ENCODE assay signal across 1 cellular context in the genomic region with DNA sequence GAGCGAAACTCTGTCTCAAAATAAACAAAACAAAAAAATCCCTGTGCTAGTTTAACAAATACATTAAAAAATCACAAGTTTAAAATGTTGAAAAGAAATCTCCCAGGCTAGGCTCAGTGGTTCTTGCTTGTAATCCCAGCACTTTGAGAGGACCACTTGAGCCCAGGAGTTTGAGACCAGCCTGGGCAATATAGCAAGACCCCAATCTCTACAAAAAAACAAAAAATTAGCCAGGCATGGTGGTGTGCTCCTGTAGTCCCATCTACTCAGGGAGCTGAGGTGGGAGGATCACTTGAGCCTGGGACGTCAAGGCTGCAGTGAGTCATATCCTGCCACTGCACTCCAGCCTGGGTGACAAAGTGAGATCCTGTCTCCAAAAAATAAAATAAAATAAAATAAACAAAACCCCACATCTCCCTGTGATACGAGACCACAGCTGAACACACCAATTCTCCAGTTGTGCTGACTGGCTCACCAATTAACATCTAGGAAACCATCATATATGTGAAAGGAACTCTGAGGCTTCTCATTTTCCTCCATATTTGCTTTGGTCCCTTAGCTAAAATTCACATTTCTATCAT.
A peak's percentile ranks its signal among the peaks of the same experiment; 100 is the strongest.
TF ChIP-seq lines count a peak whose summit lies in the region.

No MANE protein-coding gene starts in this region.

TF ChIP-seq in HepG2, 621 proteins besides CTCF, POLR2A, EP300 and RAD21:
- TF ChIP-seq ZNF768 (CRISPR knock-in tag; IDR thresholded peaks at IDR 0.05): no peak
- peak; percentile 26; the same call in 1 of the 2 replicates for TF ChIP-seq POLR2G (IDR thresholded peaks at IDR 0.05; ENCODE audit: low read depth, low read length)
- TF ChIP-seq, protein P1, sequence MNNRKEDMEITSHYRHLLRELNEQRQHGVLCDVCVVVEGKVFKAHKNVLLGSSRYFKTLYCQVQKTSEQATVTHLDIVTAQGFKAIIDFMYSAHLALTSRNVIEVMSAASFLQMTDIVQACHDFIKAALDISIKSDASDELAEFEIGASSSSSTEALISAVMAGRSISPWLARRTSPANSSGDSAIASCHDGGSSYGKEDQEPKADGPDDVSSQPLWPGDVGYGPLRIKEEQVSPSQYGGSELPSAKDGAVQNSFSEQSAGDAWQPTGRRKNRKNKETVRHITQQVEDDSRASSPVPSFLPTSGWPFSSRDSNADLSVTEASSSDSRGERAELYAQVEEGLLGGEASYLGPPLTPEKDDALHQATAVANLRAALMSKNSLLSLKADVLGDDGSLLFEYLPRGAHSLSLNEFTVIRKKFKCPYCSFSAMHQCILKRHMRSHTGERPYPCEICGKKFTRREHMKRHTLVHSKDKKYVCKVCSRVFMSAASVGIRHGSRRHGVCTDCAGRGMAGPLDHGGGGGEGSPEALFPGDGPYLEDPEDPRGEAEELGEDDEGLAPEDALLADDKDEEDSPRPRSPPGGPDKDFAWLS (CRISPR knock-in tag; IDR thresholded peaks at IDR 0.05; ENCODE audit: borderline replicate concordance): no peak
- TF ChIP-seq, protein P2, sequence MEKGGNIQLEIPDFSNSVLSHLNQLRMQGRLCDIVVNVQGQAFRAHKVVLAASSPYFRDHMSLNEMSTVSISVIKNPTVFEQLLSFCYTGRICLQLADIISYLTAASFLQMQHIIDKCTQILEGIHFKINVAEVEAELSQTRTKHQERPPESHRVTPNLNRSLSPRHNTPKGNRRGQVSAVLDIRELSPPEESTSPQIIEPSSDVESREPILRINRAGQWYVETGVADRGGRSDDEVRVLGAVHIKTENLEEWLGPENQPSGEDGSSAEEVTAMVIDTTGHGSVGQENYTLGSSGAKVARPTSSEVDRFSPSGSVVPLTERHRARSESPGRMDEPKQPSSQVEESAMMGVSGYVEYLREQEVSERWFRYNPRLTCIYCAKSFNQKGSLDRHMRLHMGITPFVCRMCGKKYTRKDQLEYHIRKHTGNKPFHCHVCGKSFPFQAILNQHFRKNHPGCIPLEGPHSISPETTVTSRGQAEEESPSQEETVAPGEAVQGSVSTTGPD (CRISPR knock-in tag; IDR thresholded peaks at IDR 0.05): no peak
- TF ChIP-seq HDAC2 (CRISPR knock-in tag; IDR thresholded peaks at IDR 0.05): no peak
- TF ChIP-seq ATF1 (CRISPR knock-in tag; IDR thresholded peaks at IDR 0.05): no peak
- TF ChIP-seq, protein P3, sequence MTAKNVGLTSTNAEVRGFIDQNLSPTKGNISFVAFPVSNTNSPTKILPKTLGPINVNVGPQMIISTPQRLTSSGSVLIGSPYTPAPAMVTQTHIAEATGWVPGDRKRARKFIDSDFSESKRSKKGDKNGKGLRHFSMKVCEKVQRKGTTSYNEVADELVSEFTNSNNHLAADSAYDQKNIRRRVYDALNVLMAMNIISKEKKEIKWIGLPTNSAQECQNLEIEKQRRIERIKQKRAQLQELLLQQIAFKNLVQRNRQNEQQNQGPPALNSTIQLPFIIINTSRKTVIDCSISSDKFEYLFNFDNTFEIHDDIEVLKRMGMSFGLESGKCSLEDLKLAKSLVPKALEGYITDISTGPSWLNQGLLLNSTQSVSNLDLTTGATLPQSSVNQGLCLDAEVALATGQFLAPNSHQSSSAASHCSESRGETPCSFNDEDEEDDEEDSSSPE (CRISPR knock-in tag; IDR thresholded peaks at IDR 0.05): no peak
- no peak for TF ChIP-seq STAT5B (CRISPR knock-in tag; IDR thresholded peaks at IDR 0.05)
- TF ChIP-seq ZNF121 (CRISPR knock-in tag; IDR thresholded peaks at IDR 0.05): peak; percentile 53; the same call in 1 of the 2 replicates
- no peak for TF ChIP-seq PAF1 (CRISPR knock-in tag; IDR thresholded peaks at IDR 0.05)
- no peak for TF ChIP-seq ZBTB38 (CRISPR knock-in tag; IDR thresholded peaks at IDR 0.05)
- TF ChIP-seq THAP11 (CRISPR knock-in tag; IDR thresholded peaks at IDR 0.05): no peak
- TF ChIP-seq RFX3 (CRISPR knock-in tag; IDR thresholded peaks at IDR 0.05): no peak
- TF ChIP-seq, protein P4, sequence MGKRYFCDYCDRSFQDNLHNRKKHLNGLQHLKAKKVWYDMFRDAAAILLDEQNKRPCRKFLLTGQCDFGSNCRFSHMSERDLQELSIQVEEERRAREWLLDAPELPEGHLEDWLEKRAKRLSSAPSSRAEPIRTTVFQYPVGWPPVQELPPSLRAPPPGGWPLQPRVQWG (CRISPR knock-in tag; IDR thresholded peaks at IDR 0.05; ENCODE audit: borderline replicate concordance, low read depth): no peak
- TF ChIP-seq FOSL2 (CRISPR knock-in tag; IDR thresholded peaks at IDR 0.05): peak; percentile 39; the same call in 1 of the 2 replicates
- TF ChIP-seq ZNF781 (CRISPR knock-in tag; IDR thresholded peaks at IDR 0.05; ENCODE audit: borderline replicate concordance, not compliant biosample characterization): no peak
- no peak for TF ChIP-seq FIP1L1 (IDR thresholded peaks at IDR 0.05; ENCODE audit: borderline replicate concordance, insufficient read depth, low read depth, low read length)
- TF ChIP-seq ZBTB8A (CRISPR knock-in tag; IDR thresholded peaks at IDR 0.05; ENCODE audit: borderline replicate concordance, low read depth): no peak
- TF ChIP-seq ZNF264 (CRISPR knock-in tag; IDR thresholded peaks at IDR 0.05): no peak
- no peak for TF ChIP-seq SRSF9 (IDR thresholded peaks at IDR 0.05; ENCODE audit: borderline replicate concordance, insufficient read depth, low read depth, low read length, poor library complexity, severe bottlenecking)
